ENCODE assay signal across 1 cellular context in the genomic region with DNA sequence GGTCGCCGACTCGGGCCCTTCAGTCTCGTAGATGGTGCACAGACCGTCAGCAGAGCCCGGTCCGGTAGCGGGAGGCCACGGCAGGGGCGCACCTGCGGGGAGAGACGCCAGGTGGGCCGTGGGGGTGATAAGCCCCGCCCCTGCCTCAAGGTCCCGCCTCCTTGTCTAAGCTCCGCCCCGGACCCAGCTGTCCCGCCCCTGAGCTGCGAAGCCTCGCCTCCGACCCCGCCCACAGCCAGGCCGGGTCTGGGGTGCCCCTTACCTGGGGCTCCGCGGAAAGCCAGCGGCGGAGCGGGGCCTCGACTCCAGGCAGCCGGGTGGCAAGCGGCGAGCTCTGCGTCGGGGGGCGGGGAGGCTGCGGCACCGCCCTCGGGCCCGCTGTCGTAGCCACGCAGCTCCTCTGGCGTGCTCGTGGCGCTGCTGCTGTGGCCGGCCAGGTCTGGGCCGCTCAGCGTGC.
TF ChIP-seq lines count a peak whose summit lies in the region.

No MANE protein-coding gene starts in this region.

TF ChIP-seq in K562, 482 proteins besides CTCF, POLR2A, EP300 and RAD21 (continues in another document):
- TF ChIP-seq SRSF1 (IDR thresholded peaks at IDR 0.05; ENCODE audit: low read depth, low read length) (no peak), OTX1 (CRISPR knock-in tag; IDR thresholded peaks at IDR 0.05) (no peak), RB1 (IDR thresholded peaks at IDR 0.05; ENCODE audit: low read depth) (peak; percentile 30), ATF1 (CRISPR knock-in tag; IDR thresholded peaks at IDR 0.05) (no peak), ATF1 (tag; IDR thresholded peaks at IDR 0.05) (peak; percentile 60), MYC (IDR thresholded peaks at IDR 0.05; ENCODE audit: low read depth, low read length) (0 out of 2 replicates have a peak, but pooled peaks have one; percentile 11), MYC (CRISPR knock-in tag; IDR thresholded peaks at IDR 0.05; ENCODE audit: borderline replicate concordance, low read depth) (no peak), RHOXF2B (CRISPR knock-in tag; conservative IDR thresholded peaks at IDR 0.05) (no peak), ZNF57 (CRISPR knock-in tag; IDR thresholded peaks at IDR 0.05) (no peak), KDM4B (IDR thresholded peaks at IDR 0.05; ENCODE audit: borderline replicate concordance in 2 of 2, low read depth in 1 of 2) (no peak), POLR2G (IDR thresholded peaks at IDR 0.05; ENCODE audit: low read depth, low read length) (0 out of 2 replicates have a peak, but pooled peaks have one; percentile 13), ZNF644 (tag; IDR thresholded peaks at IDR 0.05; ENCODE audit: low read depth) (no peak), DDX20 (tag; IDR thresholded peaks at IDR 0.05; ENCODE audit: low read depth) (no peak), SRSF3 (IDR thresholded peaks at IDR 0.05; ENCODE audit: insufficient read depth, low read length) (no peak), U2AF2 (optimal IDR thresholded peaks at IDR 0.05; ENCODE audit: low read depth, low read length) (no peak), HNRNPK (IDR thresholded peaks at IDR 0.05; ENCODE audit: low read depth, low read length, poor library complexity, severe bottlenecking) (peak; percentile 58), HNRNPL (IDR thresholded peaks at IDR 0.05; ENCODE audit: low read depth, low read length) (no peak), JUN (IDR thresholded peaks at IDR 0.05; ENCODE audit: borderline replicate concordance, low read depth, low read length) (0 out of 2 replicates have a peak, but pooled peaks have one; percentile 1), JUN (CRISPR knock-in tag; IDR thresholded peaks at IDR 0.05; ENCODE audit: borderline replicate concordance) (no peak), ZKSCAN3 (CRISPR knock-in tag; IDR thresholded peaks at IDR 0.05) (no peak), FOXK2 (conservative IDR thresholded peaks at IDR 0.05 in 1 of 2, IDR thresholded peaks at IDR 0.05 in 1 of 2; ENCODE audit: low read depth in 2 of 2) (no peak), CBX8 (IDR thresholded peaks at IDR 0.05; ENCODE audit: borderline replicate concordance, extremely low read depth, low read depth, low read length, poor library complexity, severe bottlenecking) (no peak), KLF6 (CRISPR knock-in tag; IDR thresholded peaks at IDR 0.05; ENCODE audit: borderline replicate concordance) (no peak), NR2F6 (CRISPR knock-in tag; IDR thresholded peaks at IDR 0.05) (no peak), ZNF780A (CRISPR knock-in tag; IDR thresholded peaks at IDR 0.05) (no peak), SAP30 (IDR thresholded peaks at IDR 0.05; ENCODE audit: borderline replicate concordance, insufficient read depth, low read depth, low read length, poor library complexity, severe bottlenecking) (peak; percentile 45), PURB (CRISPR knock-in tag; IDR thresholded peaks at IDR 0.05; ENCODE audit: low read depth) (no peak), SAFB (IDR thresholded peaks at IDR 0.05; ENCODE audit: borderline replicate concordance, low read depth, low read length) (0 out of 2 replicates have a peak, but pooled peaks have one; percentile 17)
- TF ChIP-seq, protein P1, sequence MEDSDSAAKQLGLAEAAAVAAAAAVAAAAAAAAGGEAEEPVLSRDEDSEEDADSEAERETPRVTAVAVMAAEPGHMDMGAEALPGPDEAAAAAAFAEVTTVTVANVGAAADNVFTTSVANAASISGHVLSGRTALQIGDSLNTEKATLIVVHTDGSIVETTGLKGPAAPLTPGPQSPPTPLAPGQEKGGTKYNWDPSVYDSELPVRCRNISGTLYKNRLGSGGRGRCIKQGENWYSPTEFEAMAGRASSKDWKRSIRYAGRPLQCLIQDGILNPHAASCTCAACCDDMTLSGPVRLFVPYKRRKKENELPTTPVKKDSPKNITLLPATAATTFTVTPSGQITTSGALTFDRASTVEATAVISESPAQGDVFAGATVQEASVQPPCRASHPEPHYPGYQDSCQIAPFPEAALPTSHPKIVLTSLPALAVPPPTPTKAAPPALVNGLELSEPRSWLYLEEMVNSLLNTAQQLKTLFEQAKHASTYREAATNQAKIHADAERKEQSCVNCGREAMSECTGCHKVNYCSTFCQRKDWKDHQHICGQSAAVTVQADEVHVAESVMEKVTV (CRISPR knock-in tag; IDR thresholded peaks at IDR 0.05) = no peak
- TF ChIP-seq, protein P2, sequence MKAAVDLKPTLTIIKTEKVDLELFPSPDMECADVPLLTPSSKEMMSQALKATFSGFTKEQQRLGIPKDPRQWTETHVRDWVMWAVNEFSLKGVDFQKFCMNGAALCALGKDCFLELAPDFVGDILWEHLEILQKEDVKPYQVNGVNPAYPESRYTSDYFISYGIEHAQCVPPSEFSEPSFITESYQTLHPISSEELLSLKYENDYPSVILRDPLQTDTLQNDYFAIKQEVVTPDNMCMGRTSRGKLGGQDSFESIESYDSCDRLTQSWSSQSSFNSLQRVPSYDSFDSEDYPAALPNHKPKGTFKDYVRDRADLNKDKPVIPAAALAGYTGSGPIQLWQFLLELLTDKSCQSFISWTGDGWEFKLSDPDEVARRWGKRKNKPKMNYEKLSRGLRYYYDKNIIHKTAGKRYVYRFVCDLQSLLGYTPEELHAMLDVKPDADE (conservative IDR thresholded peaks at IDR 0.05; ENCODE audit: control insufficient read depth, low read depth, low read length) = no peak; the same call in 1 of the 2 replicates
- TF ChIP-seq, protein P3, sequence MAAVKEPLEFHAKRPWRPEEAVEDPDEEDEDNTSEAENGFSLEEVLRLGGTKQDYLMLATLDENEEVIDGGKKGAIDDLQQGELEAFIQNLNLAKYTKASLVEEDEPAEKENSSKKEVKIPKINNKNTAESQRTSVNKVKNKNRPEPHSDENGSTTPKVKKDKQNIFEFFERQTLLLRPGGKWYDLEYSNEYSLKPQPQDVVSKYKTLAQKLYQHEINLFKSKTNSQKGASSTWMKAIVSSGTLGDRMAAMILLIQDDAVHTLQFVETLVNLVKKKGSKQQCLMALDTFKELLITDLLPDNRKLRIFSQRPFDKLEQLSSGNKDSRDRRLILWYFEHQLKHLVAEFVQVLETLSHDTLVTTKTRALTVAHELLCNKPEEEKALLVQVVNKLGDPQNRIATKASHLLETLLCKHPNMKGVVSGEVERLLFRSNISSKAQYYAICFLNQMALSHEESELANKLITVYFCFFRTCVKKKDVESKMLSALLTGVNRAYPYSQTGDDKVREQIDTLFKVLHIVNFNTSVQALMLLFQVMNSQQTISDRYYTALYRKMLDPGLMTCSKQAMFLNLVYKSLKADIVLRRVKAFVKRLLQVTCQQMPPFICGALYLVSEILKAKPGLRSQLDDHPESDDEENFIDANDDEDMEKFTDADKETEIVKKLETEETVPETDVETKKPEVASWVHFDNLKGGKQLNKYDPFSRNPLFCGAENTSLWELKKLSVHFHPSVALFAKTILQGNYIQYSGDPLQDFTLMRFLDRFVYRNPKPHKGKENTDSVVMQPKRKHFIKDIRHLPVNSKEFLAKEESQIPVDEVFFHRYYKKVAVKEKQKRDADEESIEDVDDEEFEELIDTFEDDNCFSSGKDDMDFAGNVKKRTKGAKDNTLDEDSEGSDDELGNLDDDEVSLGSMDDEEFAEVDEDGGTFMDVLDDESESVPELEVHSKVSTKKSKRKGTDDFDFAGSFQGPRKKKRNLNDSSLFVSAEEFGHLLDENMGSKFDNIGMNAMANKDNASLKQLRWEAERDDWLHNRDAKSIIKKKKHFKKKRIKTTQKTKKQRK (IDR thresholded peaks at IDR 0.05; ENCODE audit: borderline replicate concordance, low read depth, low read length) = no peak
- TF ChIP-seq, protein P4, sequence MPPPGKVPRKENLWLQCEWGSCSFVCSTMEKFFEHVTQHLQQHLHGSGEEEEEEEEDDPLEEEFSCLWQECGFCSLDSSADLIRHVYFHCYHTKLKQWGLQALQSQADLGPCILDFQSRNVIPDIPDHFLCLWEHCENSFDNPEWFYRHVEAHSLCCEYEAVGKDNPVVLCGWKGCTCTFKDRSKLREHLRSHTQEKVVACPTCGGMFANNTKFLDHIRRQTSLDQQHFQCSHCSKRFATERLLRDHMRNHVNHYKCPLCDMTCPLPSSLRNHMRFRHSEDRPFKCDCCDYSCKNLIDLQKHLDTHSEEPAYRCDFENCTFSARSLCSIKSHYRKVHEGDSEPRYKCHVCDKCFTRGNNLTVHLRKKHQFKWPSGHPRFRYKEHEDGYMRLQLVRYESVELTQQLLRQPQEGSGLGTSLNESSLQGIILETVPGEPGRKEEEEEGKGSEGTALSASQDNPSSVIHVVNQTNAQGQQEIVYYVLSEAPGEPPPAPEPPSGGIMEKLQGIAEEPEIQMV (tag; conservative IDR thresholded peaks at IDR 0.05; ENCODE audit: low read depth) = no peak
- TF ChIP-seq, protein P5, sequence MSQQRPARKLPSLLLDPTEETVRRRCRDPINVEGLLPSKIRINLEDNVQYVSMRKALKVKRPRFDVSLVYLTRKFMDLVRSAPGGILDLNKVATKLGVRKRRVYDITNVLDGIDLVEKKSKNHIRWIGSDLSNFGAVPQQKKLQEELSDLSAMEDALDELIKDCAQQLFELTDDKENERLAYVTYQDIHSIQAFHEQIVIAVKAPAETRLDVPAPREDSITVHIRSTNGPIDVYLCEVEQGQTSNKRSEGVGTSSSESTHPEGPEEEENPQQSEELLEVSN (IDR thresholded peaks at IDR 0.05; ENCODE audit: borderline replicate concordance in 1 of 2, extremely low read depth in 1 of 2, insufficient read depth in 1 of 2, insufficient read length in 1 of 2, low read depth in 1 of 2, low read length in 1 of 2, poor library complexity in 1 of 2, severe bottlenecking in 1 of 2) = peak in 1 of 2 experiments; percentile 70
- TF ChIP-seq, protein P6, sequence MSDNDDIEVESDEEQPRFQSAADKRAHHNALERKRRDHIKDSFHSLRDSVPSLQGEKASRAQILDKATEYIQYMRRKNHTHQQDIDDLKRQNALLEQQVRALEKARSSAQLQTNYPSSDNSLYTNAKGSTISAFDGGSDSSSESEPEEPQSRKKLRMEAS (CRISPR knock-in tag; IDR thresholded peaks at IDR 0.05) = peak; percentile 60
- TF ChIP-seq, protein P7, sequence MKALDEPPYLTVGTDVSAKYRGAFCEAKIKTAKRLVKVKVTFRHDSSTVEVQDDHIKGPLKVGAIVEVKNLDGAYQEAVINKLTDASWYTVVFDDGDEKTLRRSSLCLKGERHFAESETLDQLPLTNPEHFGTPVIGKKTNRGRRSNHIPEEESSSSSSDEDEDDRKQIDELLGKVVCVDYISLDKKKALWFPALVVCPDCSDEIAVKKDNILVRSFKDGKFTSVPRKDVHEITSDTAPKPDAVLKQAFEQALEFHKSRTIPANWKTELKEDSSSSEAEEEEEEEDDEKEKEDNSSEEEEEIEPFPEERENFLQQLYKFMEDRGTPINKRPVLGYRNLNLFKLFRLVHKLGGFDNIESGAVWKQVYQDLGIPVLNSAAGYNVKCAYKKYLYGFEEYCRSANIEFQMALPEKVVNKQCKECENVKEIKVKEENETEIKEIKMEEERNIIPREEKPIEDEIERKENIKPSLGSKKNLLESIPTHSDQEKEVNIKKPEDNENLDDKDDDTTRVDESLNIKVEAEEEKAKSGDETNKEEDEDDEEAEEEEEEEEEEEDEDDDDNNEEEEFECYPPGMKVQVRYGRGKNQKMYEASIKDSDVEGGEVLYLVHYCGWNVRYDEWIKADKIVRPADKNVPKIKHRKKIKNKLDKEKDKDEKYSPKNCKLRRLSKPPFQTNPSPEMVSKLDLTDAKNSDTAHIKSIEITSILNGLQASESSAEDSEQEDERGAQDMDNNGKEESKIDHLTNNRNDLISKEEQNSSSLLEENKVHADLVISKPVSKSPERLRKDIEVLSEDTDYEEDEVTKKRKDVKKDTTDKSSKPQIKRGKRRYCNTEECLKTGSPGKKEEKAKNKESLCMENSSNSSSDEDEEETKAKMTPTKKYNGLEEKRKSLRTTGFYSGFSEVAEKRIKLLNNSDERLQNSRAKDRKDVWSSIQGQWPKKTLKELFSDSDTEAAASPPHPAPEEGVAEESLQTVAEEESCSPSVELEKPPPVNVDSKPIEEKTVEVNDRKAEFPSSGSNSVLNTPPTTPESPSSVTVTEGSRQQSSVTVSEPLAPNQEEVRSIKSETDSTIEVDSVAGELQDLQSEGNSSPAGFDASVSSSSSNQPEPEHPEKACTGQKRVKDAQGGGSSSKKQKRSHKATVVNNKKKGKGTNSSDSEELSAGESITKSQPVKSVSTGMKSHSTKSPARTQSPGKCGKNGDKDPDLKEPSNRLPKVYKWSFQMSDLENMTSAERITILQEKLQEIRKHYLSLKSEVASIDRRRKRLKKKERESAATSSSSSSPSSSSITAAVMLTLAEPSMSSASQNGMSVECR (CRISPR knock-in tag; IDR thresholded peaks at IDR 0.05) = peak; percentile 77
- TF ChIP-seq, protein P8, sequence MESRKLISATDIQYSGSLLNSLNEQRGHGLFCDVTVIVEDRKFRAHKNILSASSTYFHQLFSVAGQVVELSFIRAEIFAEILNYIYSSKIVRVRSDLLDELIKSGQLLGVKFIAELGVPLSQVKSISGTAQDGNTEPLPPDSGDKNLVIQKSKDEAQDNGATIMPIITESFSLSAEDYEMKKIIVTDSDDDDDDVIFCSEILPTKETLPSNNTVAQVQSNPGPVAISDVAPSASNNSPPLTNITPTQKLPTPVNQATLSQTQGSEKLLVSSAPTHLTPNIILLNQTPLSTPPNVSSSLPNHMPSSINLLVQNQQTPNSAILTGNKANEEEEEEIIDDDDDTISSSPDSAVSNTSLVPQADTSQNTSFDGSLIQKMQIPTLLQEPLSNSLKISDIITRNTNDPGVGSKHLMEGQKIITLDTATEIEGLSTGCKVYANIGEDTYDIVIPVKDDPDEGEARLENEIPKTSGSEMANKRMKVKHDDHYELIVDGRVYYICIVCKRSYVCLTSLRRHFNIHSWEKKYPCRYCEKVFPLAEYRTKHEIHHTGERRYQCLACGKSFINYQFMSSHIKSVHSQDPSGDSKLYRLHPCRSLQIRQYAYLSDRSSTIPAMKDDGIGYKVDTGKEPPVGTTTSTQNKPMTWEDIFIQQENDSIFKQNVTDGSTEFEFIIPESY (CRISPR knock-in tag; IDR thresholded peaks at IDR 0.05) = no peak
- TF ChIP-seq, protein P9, sequence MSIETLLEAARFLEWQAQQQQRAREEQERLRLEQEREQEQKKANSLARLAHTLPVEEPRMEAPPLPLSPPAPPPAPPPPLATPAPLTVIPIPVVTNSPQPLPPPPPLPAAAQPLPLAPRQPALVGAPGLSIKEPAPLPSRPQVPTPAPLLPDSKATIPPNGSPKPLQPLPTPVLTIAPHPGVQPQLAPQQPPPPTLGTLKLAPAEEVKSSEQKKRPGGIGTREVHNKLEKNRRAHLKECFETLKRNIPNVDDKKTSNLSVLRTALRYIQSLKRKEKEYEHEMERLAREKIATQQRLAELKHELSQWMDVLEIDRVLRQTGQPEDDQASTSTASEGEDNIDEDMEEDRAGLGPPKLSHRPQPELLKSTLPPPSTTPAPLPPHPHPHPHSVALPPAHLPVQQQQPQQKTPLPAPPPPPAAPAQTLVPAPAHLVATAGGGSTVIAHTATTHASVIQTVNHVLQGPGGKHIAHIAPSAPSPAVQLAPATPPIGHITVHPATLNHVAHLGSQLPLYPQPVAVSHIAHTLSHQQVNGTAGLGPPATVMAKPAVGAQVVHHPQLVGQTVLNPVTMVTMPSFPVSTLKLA (conservative IDR thresholded peaks at IDR 0.05) = peak; percentile 26 to 66; a peak in 2 of 4 replicates
- TF ChIP-seq, protein P10, sequence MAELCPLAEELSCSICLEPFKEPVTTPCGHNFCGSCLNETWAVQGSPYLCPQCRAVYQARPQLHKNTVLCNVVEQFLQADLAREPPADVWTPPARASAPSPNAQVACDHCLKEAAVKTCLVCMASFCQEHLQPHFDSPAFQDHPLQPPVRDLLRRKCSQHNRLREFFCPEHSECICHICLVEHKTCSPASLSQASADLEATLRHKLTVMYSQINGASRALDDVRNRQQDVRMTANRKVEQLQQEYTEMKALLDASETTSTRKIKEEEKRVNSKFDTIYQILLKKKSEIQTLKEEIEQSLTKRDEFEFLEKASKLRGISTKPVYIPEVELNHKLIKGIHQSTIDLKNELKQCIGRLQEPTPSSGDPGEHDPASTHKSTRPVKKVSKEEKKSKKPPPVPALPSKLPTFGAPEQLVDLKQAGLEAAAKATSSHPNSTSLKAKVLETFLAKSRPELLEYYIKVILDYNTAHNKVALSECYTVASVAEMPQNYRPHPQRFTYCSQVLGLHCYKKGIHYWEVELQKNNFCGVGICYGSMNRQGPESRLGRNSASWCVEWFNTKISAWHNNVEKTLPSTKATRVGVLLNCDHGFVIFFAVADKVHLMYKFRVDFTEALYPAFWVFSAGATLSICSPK (IDR thresholded peaks at IDR 0.05; ENCODE audit: borderline replicate concordance) = no peak
